ENCODE assay signal across 26 cellular contexts in genomic region chr1:23401313-23401712, GRCh38. TPM values are rescaled to one million over a fixed set of nuclear protein-coding genes. Genes with fewer than 3 reads are reported as not detected.
DNase-seq lines count a peak whose midpoint lies in the region; TF ChIP-seq lines count a peak whose summit lies in the region.
"Had no signal": no experiment of that assay in that cellular context is flagged by ENCODE, and none has a peak within 500 bp of the region (broad histone marks: within the 10 kb centered on the region; RNA-seq: fewer than 3 reads in every experiment).

No MANE protein-coding gene starts in this region.

- no peaks in the 10 kb centered on the region for H3K36me3 Mint-ChIP-seq in HFFc6 (ENCODE audit: low read depth)
- H3K36me3 Mint-ChIP-seq: activated naive CD8-positive, alpha-beta T cell treated with anti-CD3 and anti-CD28 coated beads for 36 hours; memory B cell had no signal

- H3K27ac ChIP-seq in RWPE1 (peak overlapping the region; percentile 87), skin epidermis (peak overlapping the region in 13 of 21 experiments; percentile 18 to 76 (median 61)), coronary artery (peak overlapping the region in 1 of 2 donors; percentile 48)
- H3K27ac ChIP-seq: prostate gland had no signal

- no peak overlapping the region for H3K4me3 ChIP-seq in skin epidermis
- no peak overlapping the region for H3K4me3 ChIP-seq in coronary artery
- H3K4me3 ChIP-seq: BLaER1 treated with 17β-estradiol and CSF1 and Interleukin-3, amounts not matched to agents 10 nM and 100 nM; HAP-1; K562; prostate gland had no signal

- CTCF ChIA-PET in RWPE1 (lab: Yijun Ruan, JAX) = interaction anchor here (0.7 to 0.8 kb wide), 2 partner anchors 63 to 217 kb away, joined by 3 read pairs; no protein-coding TSS in a partner anchor

- no peaks in the 10 kb centered on the region for H3K27me3 Mint-ChIP-seq in HFFc6 (ENCODE audit: insufficient read depth)
- H3K27me3 Mint-ChIP-seq: activated CD4-positive, alpha-beta memory T cell treated with anti-CD3 and anti-CD28 coated beads, Interleukin-2, amount 10 ng/mL, durations not matched to agents 7 days and 5 days; activated naive CD8-positive, alpha-beta T cell treated with anti-CD3 and anti-CD28 coated beads for 36 hours; T-helper 17 cell; type B pancreatic cell had no signal

- DNase-seq in HFFc6 = no peak
- DNase-seq in RWPE1 (ENCODE audit: low spot score) = no peak
- DNase-seq in left kidney (ENCODE audit: low read depth, low spot score) = peak; percentile 45
- DNase-seq in activated T-cell treated with anti-CD3 and anti-CD28 coated beads, Interleukin-2, amount 50 U/mL, for 1 hour = no peak
- DNase-seq in coronary artery (ENCODE audit: low spot score) = no peak
- DNase-seq in NCI-H1417 (lab: John Stamatoyannopoulos, UW) = no peak
- DNase-seq: activated CD4-positive, alpha-beta memory T cell treated with anti-CD3 and anti-CD28 coated beads, Interleukin-2, amount 10 ng/mL, durations not matched to agents 7 days and 5 days; activated CD4-positive, CD25-positive, alpha-beta regulatory T cell treated with anti-CD3 and anti-CD28 coated beads, Interleukin-2, amount 50 U/mL, for 72 hours; activated naive CD8-positive, alpha-beta T cell treated with anti-CD3 and anti-CD28 coated beads for 36 hours; COR-L47; DMS79; GF-D8; head of caudate nucleus; NCI-H1105 treated with DMSO at 0.1 percent for 48 hours; NCI-H2227 treated with DMSO at 0.1 percent for 48 hours; NCI-H526 treated with DMSO at 0.1 percent for 48 hours; small intestine; stimulated activated CD8-positive, alpha-beta memory T cell treated with anti-CD3 and anti-CD28 coated beads, Interleukin-4, amount 100 ng/mL, for 48 hours; T-helper 17 cell had no signal

- H3K27ac Mint-ChIP-seq in HFFc6 = peak overlapping the region; percentile 26; the same call in 1 of the 2 replicates
- H3K27ac Mint-ChIP-seq: activated CD4-positive, alpha-beta memory T cell treated with anti-CD3 and anti-CD28 coated beads, Interleukin-2, amount 10 ng/mL, durations not matched to agents 7 days and 5 days; activated naive CD8-positive, alpha-beta T cell treated with anti-CD3 and anti-CD28 coated beads for 36 hours; memory B cell; T-helper 17 cell; type B pancreatic cell had no signal

- peaks cover 12% of the 10 kb centered on the region for H3K4me1 Mint-ChIP-seq in HFFc6 (ENCODE audit: low read depth)

- H3K9me3 Mint-ChIP-seq in HFFc6 = no peaks in the 10 kb centered on the region
- H3K9me3 Mint-ChIP-seq: activated CD4-positive, alpha-beta memory T cell treated with anti-CD3 and anti-CD28 coated beads, Interleukin-2, amount 10 ng/mL, durations not matched to agents 7 days and 5 days; activated naive CD8-positive, alpha-beta T cell treated with anti-CD3 and anti-CD28 coated beads for 36 hours; memory B cell; type B pancreatic cell had no signal

- H3K4me3 Mint-ChIP-seq in HFFc6 = no peak overlapping the region
- H3K4me3 Mint-ChIP-seq: activated CD4-positive, alpha-beta memory T cell treated with anti-CD3 and anti-CD28 coated beads, Interleukin-2, amount 10 ng/mL, durations not matched to agents 7 days and 5 days; activated naive CD8-positive, alpha-beta T cell treated with anti-CD3 and anti-CD28 coated beads for 36 hours; memory B cell; T-helper 17 cell; type B pancreatic cell had no signal

- no peak for TF ChIP-seq CTCF in HFFc6 (IDR thresholded peaks at IDR 0.05)
- no peak for TF ChIP-seq CTCF in RWPE1 (conservative IDR thresholded peaks at IDR 0.05; ENCODE audit: low read depth)
- TF ChIP-seq CTCF in coronary artery (IDR thresholded peaks at IDR 0.05) = no peak

- POLR2A ChIA-PET in RWPE1 (lab: Yijun Ruan, JAX; ENCODE audit: low non-redundant PET) = interaction anchor here (0.9 kb wide), 1 partner anchor 39 kb away, joined by 3 read pairs; no protein-coding TSS in a partner anchor

RNA-seq across cellular contexts. Expression of gene TCEA3, which starts 23.2 kb away (rescaled TPM):
- total RNA-seq in HFFc6 (2021; fragmentation: NEBNext Ultra II Directional; extraction: Animal tissue kit (Norgen Biotek cat#: 25700)) = 1 to 10 TPM; 6.0 to 8.4 (median 7.1) TPM

RNA-seq across cellular contexts. Expression of gene ZNF436, which starts 31.7 kb away (rescaled TPM):
- total RNA-seq in HFFc6 (2021; fragmentation: NEBNext Ultra II Directional; extraction: Animal tissue kit (Norgen Biotek cat#: 25700)) = 1 to 10 TPM; 7.3 to 9.9 (median 8.8) TPM

RNA-seq across cellular contexts. Expression of gene HNRNPR, which starts 57.2 kb away (rescaled TPM):
- total RNA-seq in HFFc6 (2021; fragmentation: NEBNext Ultra II Directional; extraction: Animal tissue kit (Norgen Biotek cat#: 25700)) = 100 to 1,000 TPM; 115 to 147 (median 144) TPM
